ENCODE assay signal across 29 cellular contexts in the genomic region with DNA sequence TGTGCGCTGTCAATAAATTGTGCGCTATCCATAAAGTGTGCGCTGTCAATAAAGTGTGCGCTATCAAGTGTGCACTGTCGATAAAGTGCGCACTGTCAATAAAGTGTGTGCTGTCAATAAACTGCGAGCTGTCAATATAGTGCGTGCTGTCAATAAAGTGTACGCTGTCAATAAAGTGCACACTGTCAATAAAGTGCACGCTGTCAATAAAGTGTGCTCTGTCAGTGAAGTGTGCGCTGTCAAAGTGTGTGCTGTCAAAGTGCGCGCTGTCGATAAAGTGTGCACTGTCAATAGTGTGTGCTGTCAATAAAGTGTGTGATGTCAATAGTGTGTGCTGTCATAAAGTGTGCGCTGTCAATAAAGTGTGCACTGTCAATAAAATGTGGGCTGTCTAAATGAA. TPM values are rescaled to one million over a fixed set of nuclear protein-coding genes. Genes with fewer than 3 reads are reported as not detected.
"Had no signal": no experiment of that assay in that cellular context is flagged by ENCODE, and none has a peak within 500 bp of the region (broad histone marks: within the 10 kb centered on the region; RNA-seq: fewer than 3 reads in every experiment).

No MANE protein-coding gene starts in this region.

- H3K9me3 ChIP-seq: colonic mucosa, esophagus squamous epithelium, gastrocnemius medialis, heart right ventricle, left lung, lower lobe of right lung, mucosa of descending colon had no signal

- H3K27ac ChIP-seq: colonic mucosa, epithelial cell of prostate, esophagus squamous epithelium, gastrocnemius medialis, heart right ventricle, left lung, lower lobe of right lung had no signal

- H3K4me3 ChIP-seq: colonic mucosa, esophagus squamous epithelium, gastrocnemius medialis, heart right ventricle, left lung, lower lobe of right lung, mucosa of descending colon had no signal

- ATAC-seq: effector memory CD8-positive, alpha-beta T cell; esophagus mucosa; gastrocnemius medialis; heart right ventricle; left cardiac atrium; left lung; left ventricle myocardium superior; lower lobe of right lung; mucosa of descending colon had no signal

- FAIRE-seq: endometrium, islet of Langerhans, keratinocyte had no signal

- DNase-seq: colonic mucosa; cortex of kidney; effector CD8-positive, alpha-beta T cell; effector memory CD8-positive, alpha-beta T cell; endodermal cell; esophagus squamous epithelium; foreskin fibroblast; foreskin melanocyte; gastrocnemius medialis; glutamatergic neuron; head of caudate nucleus; heart right ventricle; hippocampal formation; left cardiac atrium; left lung; left ventricle myocardium superior; lower lobe of right lung; mesenchymal stem cell; mucosa of descending colon had no signal

- H3K36me3 ChIP-seq: colonic mucosa, esophagus squamous epithelium, gastrocnemius medialis, heart right ventricle, left lung, lower lobe of right lung had no signal

- H3K4me1 ChIP-seq: colonic mucosa, gastrocnemius medialis, lower lobe of right lung had no signal

RNA-seq across cellular contexts. Expression of gene CHGA, which starts 2.9 kb away (rescaled TPM):
- total RNA-seq: dermis microvascular lymphatic vessel endothelial cell, heart right ventricle, kidney epithelial cell, left cardiac atrium, left ventricle myocardium superior, lung microvascular endothelial cell, mesothelial cell of epicardium, myocyte had no signal
